25 cellular contexts compared by ENCODE assay signal in the genomic region with DNA sequence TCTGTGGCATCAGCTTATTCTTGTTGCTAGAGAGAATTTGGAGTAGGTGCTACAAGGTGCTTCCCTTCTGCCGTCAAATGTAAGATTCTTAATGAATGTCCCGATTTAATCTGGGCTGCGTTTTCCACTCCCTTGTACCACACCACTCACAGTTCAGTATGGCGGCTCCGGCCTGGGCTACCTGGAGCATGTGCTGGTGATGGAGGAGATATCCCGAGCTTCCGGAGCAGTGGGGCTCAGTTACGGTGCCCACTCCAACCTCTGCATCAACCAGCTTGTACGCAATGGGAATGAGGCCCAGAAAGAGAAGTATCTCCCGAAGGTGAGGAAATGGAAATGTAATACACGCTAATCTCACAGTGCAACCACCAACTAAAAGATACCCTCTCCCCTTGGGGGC. TPM values are rescaled to one million over a fixed set of nuclear protein-coding genes. Genes with fewer than 3 reads are reported as not detected.
"Had no signal": no experiment of that assay in that cellular context is flagged by ENCODE, and none has a peak within 500 bp of the region (broad histone marks: within the 10 kb centered on the region; RNA-seq: fewer than 3 reads in every experiment).

No MANE protein-coding gene starts in this region.

- H3K4me3 Mint-ChIP-seq: activated B cell treated with CpG ODN at 0.5 μM for 24 hours; activated CD4-positive, alpha-beta T cell treated with anti-CD3 and anti-CD28 coated beads, Interleukin-2, amount 10 ng/mL, durations not matched to agents 24 days and 14 days; T-helper 1 cell treated with Interleukin-12 subunit alpha and Interleukin-12 subunit beta and Interleukin-4 antibody, amounts not matched to agents 30 μg/mL and 1 μg/mL, for 36 hours had no signal

- H3K27me3 Mint-ChIP-seq: activated B cell treated with CpG ODN at 0.5 μM for 24 hours; activated CD4-positive, alpha-beta T cell treated with anti-CD3 and anti-CD28 coated beads, Interleukin-2, amount 10 ng/mL, durations not matched to agents 24 days and 14 days had no signal

- H3K9me3 Mint-ChIP-seq: activated B cell treated with CpG ODN at 0.5 μM for 24 hours; activated CD4-positive, alpha-beta T cell treated with anti-CD3 and anti-CD28 coated beads, Interleukin-2, amount 10 ng/mL, durations not matched to agents 24 days and 14 days; T-helper 1 cell treated with Interleukin-12 subunit alpha and Interleukin-12 subunit beta and Interleukin-4 antibody, amounts not matched to agents 30 μg/mL and 1 μg/mL, for 36 hours had no signal

- H3K4me3 ChIP-seq: ascending aorta, body of pancreas, K562, PC-9 had no signal

- H3K27ac Mint-ChIP-seq: activated B cell treated with CpG ODN at 0.5 μM for 24 hours; activated CD4-positive, alpha-beta T cell treated with anti-CD3 and anti-CD28 coated beads, Interleukin-2, amount 10 ng/mL, durations not matched to agents 24 days and 14 days; T-helper 1 cell treated with Interleukin-12 subunit alpha and Interleukin-12 subunit beta and Interleukin-4 antibody, amounts not matched to agents 30 μg/mL and 1 μg/mL, for 36 hours had no signal

- DNase-seq: activated B cell treated with CpG ODN at 0.5 μM for 24 hours; activated CD4-positive, alpha-beta T cell treated with anti-CD3 and anti-CD28 coated beads for 1 hour; activated CD4-positive, alpha-beta T cell treated with anti-CD3 and anti-CD28 coated beads, Interleukin-2, amount 10 ng/mL, durations not matched to agents 24 days and 14 days; activated CD4-positive, alpha-beta T cell treated with anti-CD3 and anti-CD28 coated beads, Interleukin-2, amount 50 U/mL, for 48 hours; activated naive CD4-positive, alpha-beta T cell treated with anti-CD3 and anti-CD28 coated beads, Interleukin-2, amount 50 U/mL, for 16 hours; activated T-cell treated with anti-CD3 and anti-CD28 coated beads, Interleukin-2, amount 50 U/mL, for 1 hour; amniotic stem cell; body of pancreas; central memory CD4-positive, alpha-beta T cell; Karpas-422; NCI-H1105 treated with DMSO at 0.1 percent for 48 hours; NCI-H1436 treated with DMSO at 0.1 percent for 48 hours; NCI-H187; NCI-H2081; NCI-H446; NCI-H524; PC-9; SHP77 treated with DMSO at 0.1 percent for 48 hours; T1000 had no signal

- H3K27ac ChIP-seq: ascending aorta, body of pancreas, PC-9 had no signal

- H3K27me3 ChIP-seq: ascending aorta, body of pancreas had no signal

- H3K9me3 ChIP-seq: ascending aorta, body of pancreas had no signal

- ATAC-seq: body of pancreas, K562 had no signal

RNA-seq across cellular contexts. Expression of gene PHGR1, which starts 59.6 kb away (rescaled TPM):
- total RNA-seq: activated B cell treated with CpG ODN at 0.5 μM for 24 hours; activated CD4-positive, alpha-beta T cell treated with anti-CD3 and anti-CD28 coated beads, Interleukin-2, amount 10 ng/mL, durations not matched to agents 24 days and 14 days; activated CD8-positive, alpha-beta memory T cell treated with anti-CD3 and anti-CD28 coated beads for 36 hours; ascending aorta; body of pancreas; bronchial epithelial cell; K562; PC-9; SK-MEL-5 had no signal
